Comparison of ENCODE assay signal across 2 cellular contexts in genomic region chr13:102869948-102870676, GRCh38.
TF ChIP-seq lines count a peak whose summit lies in the region.

No MANE protein-coding gene starts in this region.

TF ChIP-seq in SK-N-SH treated with all-trans-retinoic acid at 6 μM for 48 hours, 23 proteins besides CTCF, POLR2A, EP300 and RAD21 (continued from another document):
- TF ChIP-seq PATZ1 (CRISPR knock-in tag; IDR thresholded peaks at IDR 0.05; ENCODE audit: borderline replicate concordance) (no peak), TOX (CRISPR knock-in tag; IDR thresholded peaks at IDR 0.05; ENCODE audit: borderline replicate concordance) (no peak), ZNF70 (CRISPR knock-in tag; IDR thresholded peaks at IDR 0.05) (no peak), ESRRG (CRISPR knock-in tag; IDR thresholded peaks at IDR 0.05) (no peak), CSDC2 (CRISPR knock-in tag; IDR thresholded peaks at IDR 0.05) (no peak), POU6F1 (CRISPR knock-in tag; IDR thresholded peaks at IDR 0.05; ENCODE audit: borderline replicate concordance, low read depth) (no peak), RARB (CRISPR knock-in tag; IDR thresholded peaks at IDR 0.05) (no peak), ISL1 (CRISPR knock-in tag; IDR thresholded peaks at IDR 0.05) (no peak), TSHZ2 (CRISPR knock-in tag; IDR thresholded peaks at IDR 0.05) (no peak), ZFP30 (CRISPR knock-in tag; IDR thresholded peaks at IDR 0.05) (no peak), ARNTL (CRISPR knock-in tag; IDR thresholded peaks at IDR 0.05; ENCODE audit: borderline replicate concordance, low read depth) (no peak), TCF4 (CRISPR knock-in tag; IDR thresholded peaks at IDR 0.05; ENCODE audit: borderline replicate concordance) (no peak), OSR1 (CRISPR knock-in tag; IDR thresholded peaks at IDR 0.05) (no peak)

TF ChIP-seq in SK-N-SH, 30 proteins besides CTCF, POLR2A, EP300 and RAD21 (continued from another document):
- TF ChIP-seq MEF2A (IDR thresholded peaks at IDR 0.05; ENCODE audit: borderline replicate concordance, low read depth): no peak
- TF ChIP-seq SIN3A (IDR thresholded peaks at IDR 0.05; ENCODE audit: borderline replicate concordance, low read depth, low read length): no peak
- no peak for TF ChIP-seq RXRA (IDR thresholded peaks at IDR 0.05; ENCODE audit: borderline replicate concordance, low read depth)
- no peak for TF ChIP-seq POLR2AphosphoS5 (IDR thresholded peaks at IDR 0.05; ENCODE audit: low read depth, low read length)
- no peak for TF ChIP-seq REST (IDR thresholded peaks at IDR 0.05; ENCODE audit: low read depth, low read length)
- TF ChIP-seq ZBTB33 (IDR thresholded peaks at IDR 0.05; ENCODE audit: borderline replicate concordance, low read depth): no peak
- TF ChIP-seq PBX3 (IDR thresholded peaks at IDR 0.05): no peak
